In genomic region chr19:5624741-5625140, GRCh38 we compare ENCODE assay signal across 11 cellular contexts. TPM values are rescaled to one million over a fixed set of nuclear protein-coding genes. Genes with fewer than 3 reads are reported as not detected.
DNase-seq lines count a peak whose midpoint lies in the region; ATAC-seq, FAIRE-seq and TF ChIP-seq lines count a peak whose summit lies in the region.
"Had no signal": no experiment of that assay in that cellular context is flagged by ENCODE, and none has a peak within 500 bp of the region (broad histone marks: within the 10 kb centered on the region; RNA-seq: fewer than 3 reads in every experiment).

No MANE protein-coding gene starts in this region.

- peaks cover 87% of the 10 kb centered on the region for H3K36me3 Mint-ChIP-seq in activated CD4-positive, alpha-beta memory T cell treated with anti-CD3 and anti-CD28 coated beads, Interleukin-2, amount 10 ng/mL, durations not matched to agents 7 days and 5 days (ENCODE audit: low read depth)

- H3K4me3 ChIP-seq in SK-N-SH (ENCODE audit: low read depth in 2 of 2, low read length in 1 of 2) (peak overlapping the region; percentile 93 to 98), iPS-18c (ENCODE audit: insufficient read depth, low read depth, low read length) (peak overlapping the region; percentile 98; the same call in 1 of the 2 replicates)

- TF ChIP-seq CTCF in SK-N-SH (IDR thresholded peaks at IDR 0.05): no peak

- H3K4me3 Mint-ChIP-seq in activated CD4-positive, alpha-beta memory T cell treated with anti-CD3 and anti-CD28 coated beads, Interleukin-2, amount 10 ng/mL, durations not matched to agents 7 days and 5 days: peak overlapping the region; percentile 99

- H3K9ac ChIP-seq in SK-N-SH: peak overlapping the region; percentile 96; the same call in 1 of the 2 replicates

- POLR2A ChIA-PET in SK-N-SH (lab: Yijun Ruan, JAX): no interaction called here
- POLR2A ChIA-PET in activated CD4-positive, alpha-beta memory T cell treated with anti-CD3 and anti-CD28 coated beads, Interleukin-2, amount 10 ng/mL, durations not matched to agents 7 days and 5 days (lab: Charles Lee): interaction anchor here (5.0 kb wide), 1 partner anchor 95 kb away, joined by 32 read pairs; the partner anchor contains the start of genes CATSPERD and LONP1

- TF ChIP-seq POLR2A in H54 (IDR thresholded peaks at IDR 0.05; ENCODE audit: low read depth, low read length): no peak

- FAIRE-seq in H54 (lab: Jason Lieb, UNC): no peak
- FAIRE-seq: frontal cortex had no signal

- peaks cover 53 to 59% of the 10 kb centered on the region in 2 experiments for H3K36me3 ChIP-seq in SK-N-SH (replicated peaks in 1 of 2; ENCODE audit: control insufficient read depth in 1 of 2, insufficient read depth in 2 of 2, low read length in 1 of 2)

- no peak for TF ChIP-seq EP300 in SK-N-SH (IDR thresholded peaks at IDR 0.05; ENCODE audit: borderline replicate concordance in 1 of 2, low read depth in 1 of 2, low read length in 1 of 2)

- peaks cover 96% of the 10 kb centered on the region for H3K79me2 ChIP-seq in SK-N-SH (ENCODE audit: insufficient read depth)

- ATAC-seq in SK-N-SH treated with all-trans-retinoic acid at 6 μM for 48 hours: no peak

- H3K27me3 Mint-ChIP-seq in activated CD4-positive, alpha-beta memory T cell treated with anti-CD3 and anti-CD28 coated beads, Interleukin-2, amount 10 ng/mL, durations not matched to agents 7 days and 5 days: no peaks in the 10 kb centered on the region

- CTCF ChIA-PET in SK-N-SH (lab: Yijun Ruan, JAX): no interaction called here
- CTCF ChIA-PET in activated CD4-positive, alpha-beta memory T cell treated with anti-CD3 and anti-CD28 coated beads, Interleukin-2, amount 10 ng/mL, durations not matched to agents 7 days and 5 days (lab: Charles Lee): no interaction called here

- WGBS in SK-N-SH (ENCODE audit: low lambda C conversion rate): 71% methylated on average over 7 of the region's 7 CpGs

- H3K27me3 ChIP-seq in SK-N-SH (ENCODE audit: insufficient read depth): no peaks in the 10 kb centered on the region

- no peaks in the 10 kb centered on the region for H3F3A ChIP-seq in SK-N-SH (replicated peaks; ENCODE audit: insufficient read depth)

- peaks cover 59% of the 10 kb centered on the region for H4K20me1 ChIP-seq in SK-N-SH (ENCODE audit: insufficient read depth)

- H3K27ac ChIP-seq in SK-N-SH (ENCODE audit: low read depth in 2 of 2, low read length in 1 of 2) (peak overlapping the region in 1 of 2 experiments; percentile 92; a peak in 1 of 4 replicates), substantia nigra (ENCODE audit: low read depth, low read length, poor library complexity, severe bottlenecking) (peak overlapping the region; percentile 59)

- H3K9me2 ChIP-seq in SK-N-SH: no peaks in the 10 kb centered on the region

- H3K4me1 ChIP-seq in SK-N-SH (ENCODE audit: control insufficient read depth in 1 of 2, insufficient read depth in 2 of 2, low read depth in 1 of 2, low read length in 1 of 2): peaks cover 10 to 34% of the 10 kb centered on the region in 2 experiments; a peak in 3 of 4 replicates

- no peak overlapping the region for H2AFZ ChIP-seq in SK-N-SH (ENCODE audit: low read depth)

- no peaks in the 10 kb centered on the region for H3K9me3 ChIP-seq in SK-N-SH
- peaks cover 4% of the 10 kb centered on the region for H3K9me3 ChIP-seq in iPS-18c (ENCODE audit: control insufficient read depth, insufficient read depth, low read length)

- no peak for DNase-seq in SK-N-SH
- no peak for DNase-seq in activated CD4-positive, alpha-beta memory T cell treated with anti-CD3 and anti-CD28 coated beads, Interleukin-2, amount 10 ng/mL, durations not matched to agents 7 days and 5 days
- peak in 1 of 49 donors; percentile 5 for DNase-seq in substantia nigra (lab: John Stamatoyannopoulos, UW)
- DNase-seq in HUDEP-2 (lab: John Stamatoyannopoulos, UW; ENCODE audit: unreplicated experiment in 76 of 76): no peak
- DNase-seq in H54 (ENCODE audit: insufficient read length, low spot score): no peak
- no peak for DNase-seq in NCI-H1417 treated with DMSO at 0.1 percent for 48 hours (lab: John Stamatoyannopoulos, UW)
- DNase-seq: DMS153, NCI-H1436 treated with DMSO at 0.1 percent for 48 hours had no signal

- peak overlapping the region; percentile 85 for H3K4me2 ChIP-seq in SK-N-SH

- H3K9me3 Mint-ChIP-seq in activated CD4-positive, alpha-beta memory T cell treated with anti-CD3 and anti-CD28 coated beads, Interleukin-2, amount 10 ng/mL, durations not matched to agents 7 days and 5 days: no peaks in the 10 kb centered on the region

- no peak for TF ChIP-seq RAD21 in SK-N-SH (IDR thresholded peaks at IDR 0.05; ENCODE audit: low read length)

- H3K27ac Mint-ChIP-seq in activated CD4-positive, alpha-beta memory T cell treated with anti-CD3 and anti-CD28 coated beads, Interleukin-2, amount 10 ng/mL, durations not matched to agents 7 days and 5 days: peak overlapping the region; percentile 83

- peaks cover 69% of the 10 kb centered on the region for H3K4me1 Mint-ChIP-seq in activated CD4-positive, alpha-beta memory T cell treated with anti-CD3 and anti-CD28 coated beads, Interleukin-2, amount 10 ng/mL, durations not matched to agents 7 days and 5 days

TF ChIP-seq in SK-N-SH, 30 proteins besides CTCF, POLR2A, EP300 and RAD21 (continues in another document):
- TF ChIP-seq YY1 (IDR thresholded peaks at IDR 0.05; ENCODE audit: low read depth) (no peak), SIN3A (IDR thresholded peaks at IDR 0.05; ENCODE audit: borderline replicate concordance, low read depth, low read length) (no peak)

TF ChIP-seq in SK-N-SH treated with all-trans-retinoic acid at 6 μM for 48 hours, 23 proteins besides CTCF, POLR2A, EP300 and RAD21 (continues in another document):
- TF ChIP-seq, protein P1, sequence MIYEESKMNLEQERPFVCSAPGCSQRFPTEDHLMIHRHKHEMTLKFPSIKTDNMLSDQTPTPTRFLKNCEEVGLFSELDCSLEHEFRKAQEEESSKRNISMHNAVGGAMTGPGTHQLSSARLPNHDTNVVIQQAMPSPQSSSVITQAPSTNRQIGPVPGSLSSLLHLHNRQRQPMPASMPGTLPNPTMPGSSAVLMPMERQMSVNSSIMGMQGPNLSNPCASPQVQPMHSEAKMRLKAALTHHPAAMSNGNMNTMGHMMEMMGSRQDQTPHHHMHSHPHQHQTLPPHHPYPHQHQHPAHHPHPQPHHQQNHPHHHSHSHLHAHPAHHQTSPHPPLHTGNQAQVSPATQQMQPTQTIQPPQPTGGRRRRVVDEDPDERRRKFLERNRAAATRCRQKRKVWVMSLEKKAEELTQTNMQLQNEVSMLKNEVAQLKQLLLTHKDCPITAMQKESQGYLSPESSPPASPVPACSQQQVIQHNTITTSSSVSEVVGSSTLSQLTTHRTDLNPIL (CRISPR knock-in tag; IDR thresholded peaks at IDR 0.05; ENCODE audit: low read depth): no peak
- TF ChIP-seq ISL1 (CRISPR knock-in tag; IDR thresholded peaks at IDR 0.05) (no peak), CSDC2 (CRISPR knock-in tag; IDR thresholded peaks at IDR 0.05) (no peak), ARNTL (CRISPR knock-in tag; IDR thresholded peaks at IDR 0.05; ENCODE audit: borderline replicate concordance, low read depth) (no peak), PATZ1 (CRISPR knock-in tag; IDR thresholded peaks at IDR 0.05; ENCODE audit: borderline replicate concordance) (no peak)

RNA-seq across cellular contexts. Expression of gene SAFB, which starts 1.9 kb away (rescaled TPM):
- 44.4 and 90.0 TPM in 2 replicates for polyA plus RNA-seq in SK-N-SH (2012; rRNA removed)
- 43.3 and 43.5 TPM in 2 replicates for polyA plus RNA-seq in SK-N-SH (2012; cell fraction: cytosol; rRNA removed)
- polyA plus RNA-seq in SK-N-SH (2012; cell fraction: nucleus; rRNA removed): 157 and 489 TPM in 2 replicates
- 100 to 1,000 TPM; 124 to 126 TPM for total RNA-seq in activated CD4-positive, alpha-beta memory T cell treated with anti-CD3 and anti-CD28 coated beads, Interleukin-2, amount 10 ng/mL, durations not matched to agents 7 days and 5 days

RNA-seq across cellular contexts. Expression of gene SAFB2, which starts 2.2 kb away (rescaled TPM):
- polyA plus RNA-seq in SK-N-SH (2012; rRNA removed): 20.3 and 37.7 TPM in 2 replicates
- 20.4 and 21.6 TPM in 2 replicates for polyA plus RNA-seq in SK-N-SH (2012; cell fraction: cytosol; rRNA removed)
- polyA plus RNA-seq in SK-N-SH (2012; cell fraction: nucleus; rRNA removed): 84.9 and 120 TPM in 2 replicates
- 10 to 100 TPM; 90.5 to 90.7 TPM for total RNA-seq in activated CD4-positive, alpha-beta memory T cell treated with anti-CD3 and anti-CD28 coated beads, Interleukin-2, amount 10 ng/mL, durations not matched to agents 7 days and 5 days

RNA-seq across cellular contexts. Expression of gene MICOS13, which starts 55.6 kb away (rescaled TPM):
- 112 and 116 TPM in 2 replicates for polyA plus RNA-seq in SK-N-SH (2012; rRNA removed)
- polyA plus RNA-seq in SK-N-SH (2012; cell fraction: cytosol; rRNA removed): 56.7 and 76.6 TPM in 2 replicates
- polyA plus RNA-seq in SK-N-SH (2012; cell fraction: nucleus; rRNA removed): 54.9 and 78.4 TPM in 2 replicates
- total RNA-seq in activated CD4-positive, alpha-beta memory T cell treated with anti-CD3 and anti-CD28 coated beads, Interleukin-2, amount 10 ng/mL, durations not matched to agents 7 days and 5 days: 10 to 100 TPM; 38.7 to 39.5 TPM

RNA-seq across cellular contexts. Expression of gene HSD11B1L, which starts 56.1 kb away (rescaled TPM):
- polyA plus RNA-seq in SK-N-SH (2012; rRNA removed): 52.0 and 53.3 TPM in 2 replicates
- polyA plus RNA-seq in SK-N-SH (2012; cell fraction: cytosol; rRNA removed): 35.3 and 47.9 TPM in 2 replicates
- polyA plus RNA-seq in SK-N-SH (2012; cell fraction: nucleus; rRNA removed): 43.7 and 46.7 TPM in 2 replicates
- 1 to 10 TPM; 2.5 to 3.2 TPM for total RNA-seq in activated CD4-positive, alpha-beta memory T cell treated with anti-CD3 and anti-CD28 coated beads, Interleukin-2, amount 10 ng/mL, durations not matched to agents 7 days and 5 days

RNA-seq across cellular contexts. Expression of gene TINCR, which starts 57.0 kb away (rescaled TPM):
- polyA plus RNA-seq in SK-N-SH (2012; rRNA removed): 0.02 and 0.03 TPM in 2 replicates
- 0.03 and 0.07 TPM in 2 replicates for polyA plus RNA-seq in SK-N-SH (2012; cell fraction: cytosol; rRNA removed)
- polyA plus RNA-seq in SK-N-SH (2012; cell fraction: nucleus; rRNA removed): 0.11 and 0.12 TPM in 2 replicates
- total RNA-seq in activated CD4-positive, alpha-beta memory T cell treated with anti-CD3 and anti-CD28 coated beads, Interleukin-2, amount 10 ng/mL, durations not matched to agents 7 days and 5 days: under 1 TPM; 0.38 to 0.53 TPM
